1 cellular context compared by ENCODE assay signal in the genomic region with DNA sequence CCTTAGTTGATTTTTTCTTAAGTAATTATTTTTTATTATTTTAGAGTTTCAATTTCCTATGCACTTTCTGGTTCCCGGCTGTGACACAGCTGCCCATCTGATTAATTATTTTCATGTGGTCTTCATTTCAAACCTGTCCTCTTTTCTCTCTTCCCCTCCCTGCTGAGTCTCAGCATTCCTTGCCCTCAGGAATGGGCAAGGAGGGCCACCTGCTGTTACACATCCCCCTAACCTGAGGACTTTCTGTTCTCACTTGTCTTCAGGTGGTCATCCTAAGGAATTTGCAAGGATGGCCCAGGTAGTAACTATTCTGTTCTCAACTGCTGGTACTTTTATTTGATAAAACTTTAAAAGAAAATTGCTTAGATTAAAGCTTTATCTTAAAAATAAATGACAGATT.
TF ChIP-seq lines count a peak whose summit lies in the region.

No MANE protein-coding gene starts in this region.

TF ChIP-seq in WTC11, 78 proteins besides CTCF, POLR2A, EP300 and RAD21 (continued from another document):
- TF ChIP-seq, protein P1, sequence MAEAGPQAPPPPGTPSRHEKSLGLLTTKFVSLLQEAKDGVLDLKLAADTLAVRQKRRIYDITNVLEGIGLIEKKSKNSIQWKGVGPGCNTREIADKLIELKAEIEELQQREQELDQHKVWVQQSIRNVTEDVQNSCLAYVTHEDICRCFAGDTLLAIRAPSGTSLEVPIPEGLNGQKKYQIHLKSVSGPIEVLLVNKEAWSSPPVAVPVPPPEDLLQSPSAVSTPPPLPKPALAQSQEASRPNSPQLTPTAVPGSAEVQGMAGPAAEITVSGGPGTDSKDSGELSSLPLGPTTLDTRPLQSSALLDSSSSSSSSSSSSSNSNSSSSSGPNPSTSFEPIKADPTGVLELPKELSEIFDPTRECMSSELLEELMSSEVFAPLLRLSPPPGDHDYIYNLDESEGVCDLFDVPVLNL (CRISPR knock-in tag; IDR thresholded peaks at IDR 0.05; ENCODE audit: borderline replicate concordance, low read depth), result no peak
- TF ChIP-seq PRRX2 (CRISPR knock-in tag; IDR thresholded peaks at IDR 0.05), result no peak; the same call in 1 of the 2 replicates
- TF ChIP-seq, protein P2, sequence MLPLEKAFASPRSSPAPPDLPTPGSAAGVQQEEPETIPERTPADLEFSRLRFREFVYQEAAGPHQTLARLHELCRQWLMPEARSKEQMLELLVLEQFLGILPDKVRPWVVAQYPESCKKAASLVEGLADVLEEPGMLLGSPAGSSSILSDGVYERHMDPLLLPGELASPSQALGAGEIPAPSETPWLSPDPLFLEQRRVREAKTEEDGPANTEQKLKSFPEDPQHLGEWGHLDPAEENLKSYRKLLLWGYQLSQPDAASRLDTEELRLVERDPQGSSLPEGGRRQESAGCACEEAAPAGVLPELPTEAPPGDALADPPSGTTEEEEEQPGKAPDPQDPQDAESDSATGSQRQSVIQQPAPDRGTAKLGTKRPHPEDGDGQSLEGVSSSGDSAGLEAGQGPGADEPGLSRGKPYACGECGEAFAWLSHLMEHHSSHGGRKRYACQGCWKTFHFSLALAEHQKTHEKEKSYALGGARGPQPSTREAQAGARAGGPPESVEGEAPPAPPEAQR (CRISPR knock-in tag; IDR thresholded peaks at IDR 0.05), result peak; percentile 94
- no peak for TF ChIP-seq CREM (CRISPR knock-in tag; IDR thresholded peaks at IDR 0.05)
- no peak for TF ChIP-seq SMAD4 (CRISPR knock-in tag; IDR thresholded peaks at IDR 0.05)
- no peak for TF ChIP-seq MYBL2 (CRISPR knock-in tag; IDR thresholded peaks at IDR 0.05)
- TF ChIP-seq, protein P3, sequence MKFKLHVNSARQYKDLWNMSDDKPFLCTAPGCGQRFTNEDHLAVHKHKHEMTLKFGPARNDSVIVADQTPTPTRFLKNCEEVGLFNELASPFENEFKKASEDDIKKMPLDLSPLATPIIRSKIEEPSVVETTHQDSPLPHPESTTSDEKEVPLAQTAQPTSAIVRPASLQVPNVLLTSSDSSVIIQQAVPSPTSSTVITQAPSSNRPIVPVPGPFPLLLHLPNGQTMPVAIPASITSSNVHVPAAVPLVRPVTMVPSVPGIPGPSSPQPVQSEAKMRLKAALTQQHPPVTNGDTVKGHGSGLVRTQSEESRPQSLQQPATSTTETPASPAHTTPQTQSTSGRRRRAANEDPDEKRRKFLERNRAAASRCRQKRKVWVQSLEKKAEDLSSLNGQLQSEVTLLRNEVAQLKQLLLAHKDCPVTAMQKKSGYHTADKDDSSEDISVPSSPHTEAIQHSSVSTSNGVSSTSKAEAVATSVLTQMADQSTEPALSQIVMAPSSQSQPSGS (CRISPR knock-in tag; IDR thresholded peaks at IDR 0.05; ENCODE audit: borderline replicate concordance, low read depth), result no peak
- TF ChIP-seq, protein P4, sequence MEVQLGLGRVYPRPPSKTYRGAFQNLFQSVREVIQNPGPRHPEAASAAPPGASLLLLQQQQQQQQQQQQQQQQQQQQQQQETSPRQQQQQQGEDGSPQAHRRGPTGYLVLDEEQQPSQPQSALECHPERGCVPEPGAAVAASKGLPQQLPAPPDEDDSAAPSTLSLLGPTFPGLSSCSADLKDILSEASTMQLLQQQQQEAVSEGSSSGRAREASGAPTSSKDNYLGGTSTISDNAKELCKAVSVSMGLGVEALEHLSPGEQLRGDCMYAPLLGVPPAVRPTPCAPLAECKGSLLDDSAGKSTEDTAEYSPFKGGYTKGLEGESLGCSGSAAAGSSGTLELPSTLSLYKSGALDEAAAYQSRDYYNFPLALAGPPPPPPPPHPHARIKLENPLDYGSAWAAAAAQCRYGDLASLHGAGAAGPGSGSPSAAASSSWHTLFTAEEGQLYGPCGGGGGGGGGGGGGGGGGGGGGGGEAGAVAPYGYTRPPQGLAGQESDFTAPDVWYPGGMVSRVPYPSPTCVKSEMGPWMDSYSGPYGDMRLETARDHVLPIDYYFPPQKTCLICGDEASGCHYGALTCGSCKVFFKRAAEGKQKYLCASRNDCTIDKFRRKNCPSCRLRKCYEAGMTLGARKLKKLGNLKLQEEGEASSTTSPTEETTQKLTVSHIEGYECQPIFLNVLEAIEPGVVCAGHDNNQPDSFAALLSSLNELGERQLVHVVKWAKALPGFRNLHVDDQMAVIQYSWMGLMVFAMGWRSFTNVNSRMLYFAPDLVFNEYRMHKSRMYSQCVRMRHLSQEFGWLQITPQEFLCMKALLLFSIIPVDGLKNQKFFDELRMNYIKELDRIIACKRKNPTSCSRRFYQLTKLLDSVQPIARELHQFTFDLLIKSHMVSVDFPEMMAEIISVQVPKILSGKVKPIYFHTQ (CRISPR knock-in tag; IDR thresholded peaks at IDR 0.05), result peak; percentile 84; the same call in 1 of the 2 replicates
- TF ChIP-seq RORB (CRISPR knock-in tag; IDR thresholded peaks at IDR 0.05), result no peak
- no peak for TF ChIP-seq NFATC4 (CRISPR knock-in tag; IDR thresholded peaks at IDR 0.05)
- no peak for TF ChIP-seq FOXP1 (CRISPR knock-in tag; IDR thresholded peaks at IDR 0.05; ENCODE audit: borderline replicate concordance)
- TF ChIP-seq RELA (CRISPR knock-in tag; IDR thresholded peaks at IDR 0.05; ENCODE audit: borderline replicate concordance), result no peak
- TF ChIP-seq FOXK1 (CRISPR knock-in tag; IDR thresholded peaks at IDR 0.05), result no peak
- TF ChIP-seq, protein P5, sequence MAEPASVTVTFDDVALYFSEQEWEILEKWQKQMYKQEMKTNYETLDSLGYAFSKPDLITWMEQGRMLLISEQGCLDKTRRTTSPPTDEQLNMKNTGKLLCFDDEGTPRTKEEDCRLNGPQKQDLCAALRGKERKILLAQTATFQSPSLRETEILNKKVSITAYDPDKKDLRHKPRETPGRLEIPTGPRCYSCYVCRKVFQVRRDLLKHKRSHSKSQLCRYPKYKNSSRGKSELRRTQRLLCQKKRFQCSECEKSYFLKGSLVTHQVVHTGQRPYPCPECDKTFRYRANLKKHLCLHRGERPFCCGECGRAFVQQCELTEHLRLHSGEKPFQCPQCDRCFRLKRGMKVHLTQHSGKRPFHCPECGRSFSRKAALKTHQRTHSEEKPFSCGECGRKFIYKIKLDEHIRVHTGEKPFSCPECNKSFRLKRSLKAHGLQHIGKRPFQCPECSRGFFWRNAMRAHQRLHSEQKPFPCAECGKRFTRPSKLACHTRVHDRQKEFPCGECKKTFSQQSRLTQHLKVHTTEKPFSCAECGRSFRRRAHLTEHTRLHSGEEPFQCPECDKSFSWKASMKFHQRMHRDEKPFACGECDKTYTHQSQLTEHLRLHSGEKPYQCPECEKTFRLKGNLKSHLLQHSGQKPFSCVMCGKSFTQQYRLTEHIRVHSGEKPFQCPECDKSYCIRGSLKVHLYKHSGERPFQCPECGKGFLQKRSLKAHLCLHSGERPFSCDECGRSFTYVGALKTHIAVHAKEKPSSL (CRISPR knock-in tag; conservative IDR thresholded peaks at IDR 0.05), result 0 out of 2 replicates have a peak, but pooled peaks have one; percentile 67
- TF ChIP-seq MXD4 (CRISPR knock-in tag; IDR thresholded peaks at IDR 0.05; ENCODE audit: borderline replicate concordance), result peak; percentile 77; the same call in 1 of the 2 replicates
- TF ChIP-seq ZNF121 (CRISPR knock-in tag; IDR thresholded peaks at IDR 0.05), result no peak
- peak; percentile 90 for TF ChIP-seq ZNF423 (CRISPR knock-in tag; IDR thresholded peaks at IDR 0.05)
- TF ChIP-seq PREB (CRISPR knock-in tag; IDR thresholded peaks at IDR 0.05; ENCODE audit: borderline replicate concordance), result no peak
- TF ChIP-seq OVOL2 (CRISPR knock-in tag; IDR thresholded peaks at IDR 0.05; ENCODE audit: borderline replicate concordance), result no peak
- TF ChIP-seq ATF6 (CRISPR knock-in tag; IDR thresholded peaks at IDR 0.05), result no peak
- TF ChIP-seq NR3C1 (CRISPR knock-in tag; conservative IDR thresholded peaks at IDR 0.05; ENCODE audit: low read depth), result no peak
- TF ChIP-seq ZNF532 (CRISPR knock-in tag; IDR thresholded peaks at IDR 0.05; ENCODE audit: borderline replicate concordance), result no peak
- TF ChIP-seq FOXP4 (CRISPR knock-in tag; IDR thresholded peaks at IDR 0.05), result peak; percentile 21; the same call in 1 of the 2 replicates
- TF ChIP-seq TEAD1 (CRISPR knock-in tag; IDR thresholded peaks at IDR 0.05), result peak; percentile 69; the same call in 1 of the 2 replicates
